In genomic region chr5:134586866-134587524, GRCh38 we compare ENCODE assay signal across 8 cellular contexts. TPM values are rescaled to one million over a fixed set of nuclear protein-coding genes. Genes with fewer than 3 reads are reported as not detected.
DNase-seq lines count a peak whose midpoint lies in the region; ATAC-seq and TF ChIP-seq lines count a peak whose summit lies in the region.

No MANE protein-coding gene starts in this region.

- H3K27me3 ChIP-seq in right lobe of liver = no peaks in the 10 kb centered on the region

- DNase-seq in A172 (ENCODE audit: low spot score) (peak; percentile 68), NCI-H524 (lab: John Stamatoyannopoulos, UW) (peak; percentile 69 to 76), coronary artery (ENCODE audit: low spot score) (peak; percentile 87), right lobe of liver (peak; percentile 82 to 85 (median 83))
- DNase-seq in activated CD4-positive, alpha-beta T cell treated with anti-CD3 and anti-CD28 coated beads for 48 hours = peak; percentile 94
- peak; percentile 70 to 87 for DNase-seq in stimulated activated CD4-positive, alpha-beta T cell treated with anti-CD3 and anti-CD28 coated beads, Interleukin-4, amount 100 ng/mL, for 4 hours

- no peaks in the 10 kb centered on the region for H3K36me3 ChIP-seq in right lobe of liver

- H3K27ac ChIP-seq in coronary artery (peak overlapping the region in 1 of 2 donors; percentile 52), right lobe of liver (peak overlapping the region in 1 of 3 donors; percentile 4)

- H3K4me3 ChIP-seq in coronary artery = peak overlapping the region; percentile 54
- no peak overlapping the region for H3K4me3 ChIP-seq in right lobe of liver

- TF ChIP-seq CTCF in coronary artery (IDR thresholded peaks at IDR 0.05) (peak; percentile 78), right lobe of liver (IDR thresholded peaks at IDR 0.05) (peak; percentile 68 to 75 (median 72))

- no peaks in the 10 kb centered on the region for H3K9me3 ChIP-seq in right lobe of liver

- ATAC-seq in GM18502 (IDR thresholded peaks at IDR 0.05; ENCODE audit: poor library complexity, unreplicated experiment) (peak; percentile 79), HG03045 (IDR thresholded peaks at IDR 0.05; ENCODE audit: unreplicated experiment) (peak; percentile 74), right lobe of liver (peak; percentile 85 to 95 (median 92))

- WGBS in right lobe of liver (ENCODE audit: insufficient coverage, low coverage, low lambda C conversion rate, missing lambda C conversion rate) = 27% methylated on average over 9 of the region's 13 CpGs

- TF ChIP-seq POLR2A in right lobe of liver (IDR thresholded peaks at IDR 0.05) = no peak

- intact Hi-C loops in right lobe of liver (cut with DNase I) = loop anchor here in 1 of 2 donors (10.0 kb wide), 1 partner anchor 192 kb away; no protein-coding TSS in a partner anchor

- peaks cover 0 to 14% (median 3%) of the 10 kb centered on the region in 4 donors for H3K4me1 ChIP-seq in right lobe of liver

RNA-seq across cellular contexts. Expression of gene SAR1B, which starts 45.6 kb away (rescaled TPM):
- total RNA-seq in A172 (2014; rRNA removed; shearing (Covaris generic)) = 105 and 153 TPM in 2 replicates
- 100 to 1,000 TPM in 4 of 6 experiments, 10 to 100 TPM in 2; 53.0 to 195 (median 142) TPM for total RNA-seq in right lobe of liver
